12 cellular contexts compared by ENCODE assay signal in genomic region chr16:22220076-22220453, GRCh38. TPM values are rescaled to one million over a fixed set of nuclear protein-coding genes. Genes with fewer than 3 reads are reported as not detected.
DNase-seq lines count a peak whose midpoint lies in the region; ATAC-seq, FAIRE-seq and TF ChIP-seq lines count a peak whose summit lies in the region.
"Had no signal": no experiment of that assay in that cellular context is flagged by ENCODE, and none has a peak within 500 bp of the region (broad histone marks: within the 10 kb centered on the region; RNA-seq: fewer than 3 reads in every experiment).

No MANE protein-coding gene starts in this region.

- TF ChIP-seq CTCF in HEK293 (tag by site-specific recombination; IDR thresholded peaks at IDR 0.05) (no peak), ascending aorta (IDR thresholded peaks at IDR 0.05) (no peak), kidney (IDR thresholded peaks at IDR 0.05; ENCODE audit: borderline replicate concordance, extremely low read depth, insufficient read depth) (no peak)

- intact Hi-C loops in ascending aorta (cut with DNase I): loop anchor here (2.0 kb wide), 1 partner anchor 13 kb away; the partner anchor contains the start of gene EEF2K
- intact Hi-C loops in kidney (cut with DNase I): no loop called here

- H3K4me3 ChIP-seq in HEK293 (ENCODE audit: low read depth, low read length) (no peak overlapping the region), ascending aorta (no peak overlapping the region), kidney (ENCODE audit: low read length in 2 of 2) (no peak overlapping the region), small intestine (ENCODE audit: low read depth in 1 of 2, low read length in 2 of 2) (no peak overlapping the region)

- ATAC-seq in GM18867 (IDR thresholded peaks at IDR 0.05; ENCODE audit: unreplicated experiment): no peak
- no peak for ATAC-seq in GM21390 (IDR thresholded peaks at IDR 0.05; ENCODE audit: unreplicated experiment)

- H3K27me3 ChIP-seq in ascending aorta: no peaks in the 10 kb centered on the region
- H3K27me3 ChIP-seq in small intestine (ENCODE audit: control insufficient read depth in 2 of 2, insufficient read depth in 2 of 2, low read length in 2 of 2): no peaks in the 10 kb centered on the region

- POLR2A ChIA-PET in HEK293 (lab: Yijun Ruan, JAX): interaction anchor here (0.8 to 1.4 kb wide), 3 partner anchors 11 to 14 kb away, joined by 3 to 4 read pairs (median 3); partner anchors contain the start of gene EEF2K

- no peak overlapping the region for H3K27ac ChIP-seq in HEK293 (ENCODE audit: extremely low read depth, low read depth, low read length)
- H3K27ac ChIP-seq in ascending aorta: peak overlapping the region; percentile 79 to 82
- H3K27ac ChIP-seq in kidney (ENCODE audit: low read depth in 2 of 2, low read length in 2 of 2): no peak overlapping the region
- H3K27ac ChIP-seq in small intestine (ENCODE audit: low read depth in 1 of 2, low read length in 1 of 2): no peak overlapping the region

- FAIRE-seq in kidney (lab: Jason Lieb, UNC): no peak
- FAIRE-seq in small intestine (lab: Jason Lieb, UNC): no peak

- H3K9ac ChIP-seq in kidney (ENCODE audit: low read length in 2 of 2): no peak overlapping the region

- no peaks in the 10 kb centered on the region for H3K9me3 ChIP-seq in HEK293 (ENCODE audit: control insufficient read depth, insufficient read depth, low read depth, low read length)
- H3K9me3 ChIP-seq in ascending aorta: no peaks in the 10 kb centered on the region
- no peaks in the 10 kb centered on the region for H3K9me3 ChIP-seq in kidney (ENCODE audit: control insufficient read depth in 1 of 2, low read length in 2 of 2)
- no peaks in the 10 kb centered on the region for H3K9me3 ChIP-seq in small intestine (ENCODE audit: control insufficient read depth, low read depth)

- H3K36me3 ChIP-seq in HEK293 (ENCODE audit: control insufficient read depth in 2 of 2, insufficient read depth in 1 of 2, low read length in 2 of 2): no peaks in the 10 kb centered on the region; a peak in 1 of 3 replicates
- peaks cover 3 to 5% of the 10 kb centered on the region in 2 donors for H3K36me3 ChIP-seq in ascending aorta
- no peaks in the 10 kb centered on the region for H3K36me3 ChIP-seq in kidney (ENCODE audit: control insufficient read depth in 1 of 2, insufficient read depth in 2 of 2, low read length in 2 of 2)
- no peaks in the 10 kb centered on the region for H3K36me3 ChIP-seq in small intestine (ENCODE audit: control insufficient read depth in 2 of 2, insufficient read depth in 2 of 2, low read length in 2 of 2)

- DNase-seq in ascending aorta (ENCODE audit: low spot score in 2 of 2) (no peak), kidney (peak; percentile 87), small intestine (peak; percentile 35), kidney tubule cell (ENCODE audit: low spot score) (no peak), NCI-H2171 treated with DMSO at 0.1 percent for 48 hours (lab: John Stamatoyannopoulos, UW) (no peak)
- DNase-seq: activated naive CD8-positive, alpha-beta T cell treated with anti-CD3 and anti-CD28 coated beads, Interleukin-2, amount 10 ng/mL, durations not matched to agents 7 days and 5 days; CD4-positive, alpha-beta memory T cell; mammary epithelial cell had no signal

- CTCF ChIA-PET in HEK293 (lab: Yijun Ruan, JAX): interaction anchor here (0.6 to 1.4 kb wide), 3 partner anchors 13 to 80 kb away, joined by 4 to 6 read pairs (median 4); partner anchors contain the start of gene EEF2K

- H3K4me1 ChIP-seq in HEK293 (ENCODE audit: control insufficient read depth, insufficient read depth, low read length) (peaks cover 6% of the 10 kb centered on the region), ascending aorta (peaks cover 6 to 38% of the 10 kb centered on the region in 2 donors), kidney (ENCODE audit: control insufficient read depth in 1 of 2, insufficient read depth in 1 of 2, low read depth in 1 of 2, low read length in 2 of 2) (no peaks in the 10 kb centered on the region), small intestine (ENCODE audit: control insufficient read depth in 2 of 2, insufficient read depth in 1 of 2, low read depth in 1 of 2, low read length in 1 of 2) (peaks cover 0 to 2% of the 10 kb centered on the region in 2 donors)

- WGBS in small intestine, 3 donors: 54 to 61% (median 57%) methylated on average over 10 of the region's 10 CpGs

TF ChIP-seq in HEK293, 187 proteins besides CTCF, POLR2A, EP300 and RAD21 (continues in another document):
- TF ChIP-seq ZBTB6 (tag by site-specific recombination; IDR thresholded peaks at IDR 0.05) (0 out of 2 replicates have a peak, but pooled peaks have one; percentile 49), OSR2 (tag by site-specific recombination; IDR thresholded peaks at IDR 0.05) (0 out of 2 replicates have a peak, but pooled peaks have one; percentile 11), ZNF202 (tag by site-specific recombination; IDR thresholded peaks at IDR 0.05; ENCODE audit: borderline replicate concordance) (no peak), GFI1B (tag by site-specific recombination; IDR thresholded peaks at IDR 0.05) (no peak), ZNF692 (tag by site-specific recombination; IDR thresholded peaks at IDR 0.05) (peak; percentile 60; the same call in 1 of the 2 replicates), ZNF510 (tag by site-specific recombination; IDR thresholded peaks at IDR 0.05; ENCODE audit: insufficient replicate concordance) (no peak), MEIS1 (CRISPR knock-in tag; IDR thresholded peaks at IDR 0.05; ENCODE audit: borderline replicate concordance) (no peak), HIC1 (tag by site-specific recombination; IDR thresholded peaks at IDR 0.05) (no peak), ZNF311 (tag by site-specific recombination; IDR thresholded peaks at IDR 0.05; ENCODE audit: borderline replicate concordance) (no peak), FEZF1 (tag by site-specific recombination; IDR thresholded peaks at IDR 0.05) (peak; percentile 58; the same call in 1 of the 2 replicates), ZNF362 (tag by site-specific recombination; IDR thresholded peaks at IDR 0.05) (no peak), ZNF404 (tag by site-specific recombination; IDR thresholded peaks at IDR 0.05) (no peak), ZNF354C (tag by site-specific recombination; IDR thresholded peaks at IDR 0.05; ENCODE audit: borderline replicate concordance, low read depth) (no peak), ZNF366 (tag by site-specific recombination; conservative IDR thresholded peaks at IDR 0.05) (0 out of 2 replicates have a peak, but pooled peaks have one; percentile 23), ZNF555 (tag by site-specific recombination; conservative IDR thresholded peaks at IDR 0.05) (no peak), ZEB2 (tag by site-specific recombination; IDR thresholded peaks at IDR 0.05) (0 out of 2 replicates have a peak, but pooled peaks have one; percentile 45)

RNA-seq across cellular contexts. Expression of gene EEF2K, which starts 14.0 kb away (rescaled TPM):
- total RNA-seq in ascending aorta (31.9 TPM), kidney (28.1 TPM)
- polyA plus RNA-seq in kidney (ENCODE audit: insufficient read depth, low read depth, low replicate concordance) (2.8 TPM), small intestine (1 to 10 TPM; 2.4 to 7.1 (median 4.5) TPM)

RNA-seq across cellular contexts. Expression of gene SDR42E2, which starts 57.8 kb away (rescaled TPM):
- total RNA-seq in ascending aorta (not detected), kidney (not detected)
- polyA plus RNA-seq in kidney (ENCODE audit: insufficient read depth, low read depth, low replicate concordance) (not detected), small intestine (under 1 TPM in 1 of 3 donors, not detected in 2; 0.01 TPM)
- total RNA-seq: glomerular endothelial cell, mammary epithelial cell had no signal
- polyA plus RNA-seq: mammary epithelial cell had no signal

Comparison
In these comparisons a context has a peak if more than half of its experiments do, and no peak if none do; other contexts are left out.
1. H3K27ac ChIP-seq: peak in ascending aorta (2 of 2); none in HEK293 (single experiment), kidney (0 of 2) and small intestine (0 of 2).
2. DNase-seq: peak in kidney (single experiment) and small intestine (single experiment); none in ascending aorta (0 of 2), kidney tubule cell (single experiment) and NCI-H2171 treated with DMSO at 0.1 percent for 48 hours (single experiment).